ENCODE assay signal across 10 cellular contexts in genomic region chr10:122659651-122660050, GRCh38. TPM values are rescaled to one million over a fixed set of nuclear protein-coding genes. Genes with fewer than 3 reads are reported as not detected.
"Had no signal": no experiment of that assay in that cellular context is flagged by ENCODE, and none has a peak within 500 bp of the region (broad histone marks: within the 10 kb centered on the region; RNA-seq: fewer than 3 reads in every experiment).

No MANE protein-coding gene starts in this region.

- H3K27ac ChIP-seq: GM23248, HL-60 had no signal

- H3K36me3 ChIP-seq: HAP-1 had no signal

- H3K9me3 ChIP-seq: HAP-1 had no signal

- DNase-seq: GM23248, GOT3, H7, HFFc6 had no signal

- H3K4me1 ChIP-seq: HAP-1 had no signal

- H3K4me3 ChIP-seq: GM23248, HAP-1 had no signal

RNA-seq across cellular contexts. Expression of gene C10orf120, which starts 40.0 kb away (rescaled TPM):
- total RNA-seq: GM23248, H4, H7, HepG2, HFFc6, HT1080 had no signal
- polyA plus RNA-seq: GM23248, HepG2, IgD-negative memory B cell had no signal
